In the genomic region with DNA sequence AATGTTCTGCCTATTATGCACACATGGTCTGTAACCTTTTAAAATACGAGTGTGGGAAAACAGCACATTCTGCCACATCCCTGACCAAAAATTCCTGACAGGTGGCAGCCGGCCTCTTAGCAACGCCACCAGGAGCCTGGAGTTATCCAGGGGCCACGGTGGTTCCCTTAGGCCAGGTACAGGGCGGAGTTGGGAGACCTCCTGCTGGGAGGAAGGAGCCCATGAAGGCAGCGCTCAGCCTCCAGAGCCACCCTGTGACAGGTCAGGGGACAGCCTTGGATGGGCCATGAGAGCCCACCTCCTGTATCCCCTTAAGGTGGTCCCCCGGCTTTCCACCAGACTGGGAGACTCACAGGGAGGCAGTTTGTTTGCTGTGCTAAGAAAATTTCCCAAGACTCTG, we compare ENCODE assay signal across 18 cellular contexts. TPM values are rescaled to one million over a fixed set of nuclear protein-coding genes. Genes with fewer than 3 reads are reported as not detected.
"Had no signal": no experiment of that assay in that cellular context is flagged by ENCODE, and none has a peak within 500 bp of the region (broad histone marks: within the 10 kb centered on the region; RNA-seq: fewer than 3 reads in every experiment).

No MANE protein-coding gene starts in this region.

- H3K36me3 ChIP-seq: tibial nerve had no signal

- FAIRE-seq: astrocyte had no signal

- H3K9me3 ChIP-seq: tibial nerve had no signal

- H3K4me1 Mint-ChIP-seq: naive B cell had no signal

- H3K27ac ChIP-seq: tibial nerve had no signal

- H3K9me3 Mint-ChIP-seq: activated naive CD4-positive, alpha-beta T cell treated with anti-CD3 and anti-CD28 coated beads, Interleukin-2, amount 50 U/mL, for 72 hours; T-helper 1 cell treated with Interleukin-12 subunit alpha and Interleukin-12 subunit beta and Interleukin-4 antibody, amounts not matched to agents 30 μg/mL and 1 μg/mL, for 36 hours had no signal

- H3K36me3 Mint-ChIP-seq: activated naive CD4-positive, alpha-beta T cell treated with anti-CD3 and anti-CD28 coated beads, Interleukin-2, amount 50 U/mL, for 72 hours; naive B cell; WTC11 had no signal

- H3K27ac Mint-ChIP-seq: activated naive CD4-positive, alpha-beta T cell treated with anti-CD3 and anti-CD28 coated beads, Interleukin-2, amount 50 U/mL, for 72 hours; naive B cell; T-helper 1 cell treated with Interleukin-12 subunit alpha and Interleukin-12 subunit beta and Interleukin-4 antibody, amounts not matched to agents 30 μg/mL and 1 μg/mL, for 36 hours; WTC11 had no signal

- H3K4me3 Mint-ChIP-seq: naive B cell; T-helper 1 cell treated with Interleukin-12 subunit alpha and Interleukin-12 subunit beta and Interleukin-4 antibody, amounts not matched to agents 30 μg/mL and 1 μg/mL, for 36 hours; WTC11 had no signal

- H3K27me3 ChIP-seq: tibial nerve had no signal

- H3K4me3 ChIP-seq: tibial nerve had no signal

- DNase-seq: activated T-cell treated with anti-CD3 and anti-CD28 coated beads, Interleukin-2, amount 50 U/mL, for 1 hour; cerebellar nuclear complex; cortex of kidney; effector CD4-positive, alpha-beta T cell; foreskin melanocyte; hippocampal formation; left cardiac atrium; mesenchymal stem cell; naive B cell; stimulated activated CD4-positive, alpha-beta T cell treated with anti-CD3 and anti-CD28 coated beads, Interleukin-4, amount 100 ng/mL, for 24 hours; stimulated activated naive CD4-positive, alpha-beta T cell treated with Interleukin-2 at 50 U/mL for 16 hours; T1000 had no signal

RNA-seq across cellular contexts. Expression of a gene that starts 52.8 kb away (rescaled TPM):
- total RNA-seq: activated naive CD4-positive, alpha-beta T cell treated with anti-CD3 and anti-CD28 coated beads, Interleukin-2, amount 50 U/mL, for 72 hours had no signal
- polyA plus RNA-seq: neural cell had no signal
